In the genomic region with DNA sequence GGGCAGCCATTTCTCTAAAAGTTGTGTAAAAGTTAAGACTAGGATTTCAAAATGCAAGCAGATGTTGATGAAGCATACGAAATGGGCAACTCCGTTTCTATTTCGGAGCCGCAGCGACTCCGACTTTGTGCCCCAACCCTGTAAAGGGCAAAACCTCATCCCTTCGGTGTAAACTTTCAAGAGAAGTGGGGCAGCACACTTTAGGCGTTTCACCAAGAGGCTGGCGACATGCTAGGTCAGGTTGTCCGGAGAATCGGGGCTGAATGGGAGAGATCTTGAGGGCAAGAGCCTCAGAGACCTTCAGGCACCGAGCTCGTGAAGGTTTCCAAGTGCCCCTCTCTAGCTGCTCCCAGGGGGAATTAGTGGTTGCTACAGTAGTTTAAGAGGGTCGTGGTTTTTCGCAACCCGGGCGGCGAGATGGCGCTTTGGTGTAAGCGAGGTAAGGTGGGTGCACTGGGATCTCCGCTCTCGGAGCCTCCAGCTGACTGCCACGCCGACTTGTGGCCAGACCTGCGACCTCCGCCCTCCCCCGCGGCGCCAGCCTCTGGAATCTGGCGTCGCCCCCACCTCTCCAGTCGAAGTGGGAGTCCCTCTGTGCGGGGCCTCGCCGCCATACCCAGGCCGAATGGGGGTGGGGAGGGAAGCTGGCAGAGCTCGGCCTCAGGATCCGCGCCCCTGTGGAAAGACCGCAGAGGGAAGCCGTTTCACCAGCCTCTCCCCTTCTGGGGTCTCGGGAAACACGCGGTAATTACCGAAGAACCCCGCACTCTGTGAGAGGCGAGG, we compare ENCODE assay signal across 1 cellular context.
TF ChIP-seq lines count a peak whose summit lies in the region.

No MANE protein-coding gene starts in this region.

TF ChIP-seq in HepG2, 621 proteins besides CTCF, POLR2A, EP300 and RAD21 (continued from another document and continues in another):
- TF ChIP-seq, protein P1, sequence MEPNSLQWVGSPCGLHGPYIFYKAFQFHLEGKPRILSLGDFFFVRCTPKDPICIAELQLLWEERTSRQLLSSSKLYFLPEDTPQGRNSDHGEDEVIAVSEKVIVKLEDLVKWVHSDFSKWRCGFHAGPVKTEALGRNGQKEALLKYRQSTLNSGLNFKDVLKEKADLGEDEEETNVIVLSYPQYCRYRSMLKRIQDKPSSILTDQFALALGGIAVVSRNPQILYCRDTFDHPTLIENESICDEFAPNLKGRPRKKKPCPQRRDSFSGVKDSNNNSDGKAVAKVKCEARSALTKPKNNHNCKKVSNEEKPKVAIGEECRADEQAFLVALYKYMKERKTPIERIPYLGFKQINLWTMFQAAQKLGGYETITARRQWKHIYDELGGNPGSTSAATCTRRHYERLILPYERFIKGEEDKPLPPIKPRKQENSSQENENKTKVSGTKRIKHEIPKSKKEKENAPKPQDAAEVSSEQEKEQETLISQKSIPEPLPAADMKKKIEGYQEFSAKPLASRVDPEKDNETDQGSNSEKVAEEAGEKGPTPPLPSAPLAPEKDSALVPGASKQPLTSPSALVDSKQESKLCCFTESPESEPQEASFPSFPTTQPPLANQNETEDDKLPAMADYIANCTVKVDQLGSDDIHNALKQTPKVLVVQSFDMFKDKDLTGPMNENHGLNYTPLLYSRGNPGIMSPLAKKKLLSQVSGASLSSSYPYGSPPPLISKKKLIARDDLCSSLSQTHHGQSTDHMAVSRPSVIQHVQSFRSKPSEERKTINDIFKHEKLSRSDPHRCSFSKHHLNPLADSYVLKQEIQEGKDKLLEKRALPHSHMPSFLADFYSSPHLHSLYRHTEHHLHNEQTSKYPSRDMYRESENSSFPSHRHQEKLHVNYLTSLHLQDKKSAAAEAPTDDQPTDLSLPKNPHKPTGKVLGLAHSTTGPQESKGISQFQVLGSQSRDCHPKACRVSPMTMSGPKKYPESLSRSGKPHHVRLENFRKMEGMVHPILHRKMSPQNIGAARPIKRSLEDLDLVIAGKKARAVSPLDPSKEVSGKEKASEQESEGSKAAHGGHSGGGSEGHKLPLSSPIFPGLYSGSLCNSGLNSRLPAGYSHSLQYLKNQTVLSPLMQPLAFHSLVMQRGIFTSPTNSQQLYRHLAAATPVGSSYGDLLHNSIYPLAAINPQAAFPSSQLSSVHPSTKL (CRISPR knock-in tag; IDR thresholded peaks at IDR 0.05): peak; percentile 27
- no peak for TF ChIP-seq ADNP (CRISPR knock-in tag; IDR thresholded peaks at IDR 0.05)
- TF ChIP-seq HNRNPLL (IDR thresholded peaks at IDR 0.05; ENCODE audit: low read depth, low read length, poor library complexity, severe bottlenecking): no peak
- no peak for TF ChIP-seq THAP11 (CRISPR knock-in tag; IDR thresholded peaks at IDR 0.05)
- TF ChIP-seq SNAPC2 (CRISPR knock-in tag; IDR thresholded peaks at IDR 0.05): no peak
- TF ChIP-seq EED (CRISPR knock-in tag; IDR thresholded peaks at IDR 0.05): peak; percentile 67; the same call in 1 of the 2 replicates
- TF ChIP-seq AGO1 (IDR thresholded peaks at IDR 0.05; ENCODE audit: low read depth, low read length, poor library complexity, severe bottlenecking): no peak
- TF ChIP-seq, protein P2, sequence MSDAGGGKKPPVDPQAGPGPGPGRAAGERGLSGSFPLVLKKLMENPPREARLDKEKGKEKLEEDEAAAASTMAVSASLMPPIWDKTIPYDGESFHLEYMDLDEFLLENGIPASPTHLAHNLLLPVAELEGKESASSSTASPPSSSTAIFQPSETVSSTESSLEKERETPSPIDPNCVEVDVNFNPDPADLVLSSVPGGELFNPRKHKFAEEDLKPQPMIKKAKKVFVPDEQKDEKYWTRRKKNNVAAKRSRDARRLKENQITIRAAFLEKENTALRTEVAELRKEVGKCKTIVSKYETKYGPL (CRISPR knock-in tag; IDR thresholded peaks at IDR 0.05): peak; percentile 74; the same call in 1 of the 2 replicates
- TF ChIP-seq, protein P3, sequence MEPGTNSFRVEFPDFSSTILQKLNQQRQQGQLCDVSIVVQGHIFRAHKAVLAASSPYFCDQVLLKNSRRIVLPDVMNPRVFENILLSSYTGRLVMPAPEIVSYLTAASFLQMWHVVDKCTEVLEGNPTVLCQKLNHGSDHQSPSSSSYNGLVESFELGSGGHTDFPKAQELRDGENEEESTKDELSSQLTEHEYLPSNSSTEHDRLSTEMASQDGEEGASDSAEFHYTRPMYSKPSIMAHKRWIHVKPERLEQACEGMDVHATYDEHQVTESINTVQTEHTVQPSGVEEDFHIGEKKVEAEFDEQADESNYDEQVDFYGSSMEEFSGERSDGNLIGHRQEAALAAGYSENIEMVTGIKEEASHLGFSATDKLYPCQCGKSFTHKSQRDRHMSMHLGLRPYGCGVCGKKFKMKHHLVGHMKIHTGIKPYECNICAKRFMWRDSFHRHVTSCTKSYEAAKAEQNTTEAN (CRISPR knock-in tag; conservative IDR thresholded peaks at IDR 0.05): peak; percentile 86
- TF ChIP-seq HES4 (CRISPR knock-in tag; IDR thresholded peaks at IDR 0.05; ENCODE audit: borderline replicate concordance): no peak; the same call in 1 of the 2 replicates
- no peak for TF ChIP-seq ZNF607 (CRISPR knock-in tag; IDR thresholded peaks at IDR 0.05; ENCODE audit: borderline replicate concordance)
- TF ChIP-seq, protein P4, sequence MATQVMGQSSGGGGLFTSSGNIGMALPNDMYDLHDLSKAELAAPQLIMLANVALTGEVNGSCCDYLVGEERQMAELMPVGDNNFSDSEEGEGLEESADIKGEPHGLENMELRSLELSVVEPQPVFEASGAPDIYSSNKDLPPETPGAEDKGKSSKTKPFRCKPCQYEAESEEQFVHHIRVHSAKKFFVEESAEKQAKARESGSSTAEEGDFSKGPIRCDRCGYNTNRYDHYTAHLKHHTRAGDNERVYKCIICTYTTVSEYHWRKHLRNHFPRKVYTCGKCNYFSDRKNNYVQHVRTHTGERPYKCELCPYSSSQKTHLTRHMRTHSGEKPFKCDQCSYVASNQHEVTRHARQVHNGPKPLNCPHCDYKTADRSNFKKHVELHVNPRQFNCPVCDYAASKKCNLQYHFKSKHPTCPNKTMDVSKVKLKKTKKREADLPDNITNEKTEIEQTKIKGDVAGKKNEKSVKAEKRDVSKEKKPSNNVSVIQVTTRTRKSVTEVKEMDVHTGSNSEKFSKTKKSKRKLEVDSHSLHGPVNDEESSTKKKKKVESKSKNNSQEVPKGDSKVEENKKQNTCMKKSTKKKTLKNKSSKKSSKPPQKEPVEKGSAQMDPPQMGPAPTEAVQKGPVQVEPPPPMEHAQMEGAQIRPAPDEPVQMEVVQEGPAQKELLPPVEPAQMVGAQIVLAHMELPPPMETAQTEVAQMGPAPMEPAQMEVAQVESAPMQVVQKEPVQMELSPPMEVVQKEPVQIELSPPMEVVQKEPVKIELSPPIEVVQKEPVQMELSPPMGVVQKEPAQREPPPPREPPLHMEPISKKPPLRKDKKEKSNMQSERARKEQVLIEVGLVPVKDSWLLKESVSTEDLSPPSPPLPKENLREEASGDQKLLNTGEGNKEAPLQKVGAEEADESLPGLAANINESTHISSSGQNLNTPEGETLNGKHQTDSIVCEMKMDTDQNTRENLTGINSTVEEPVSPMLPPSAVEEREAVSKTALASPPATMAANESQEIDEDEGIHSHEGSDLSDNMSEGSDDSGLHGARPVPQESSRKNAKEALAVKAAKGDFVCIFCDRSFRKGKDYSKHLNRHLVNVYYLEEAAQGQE (IDR thresholded peaks at IDR 0.05; ENCODE audit: borderline replicate concordance in 1 of 2, low read depth in 1 of 2, low read length in 2 of 2): peak in 1 of 2 experiments; percentile 62; a peak in 1 of 4 replicates
- no peak for TF ChIP-seq ZNF615 (CRISPR knock-in tag; IDR thresholded peaks at IDR 0.05; ENCODE audit: borderline replicate concordance)
- no peak for TF ChIP-seq PTBP1 (IDR thresholded peaks at IDR 0.05; ENCODE audit: low read depth, low read length, poor library complexity, severe bottlenecking)
- no peak for TF ChIP-seq SP1 (IDR thresholded peaks at IDR 0.05)
- no peak for TF ChIP-seq SP1 (CRISPR knock-in tag; IDR thresholded peaks at IDR 0.05)
- TF ChIP-seq, protein P5, sequence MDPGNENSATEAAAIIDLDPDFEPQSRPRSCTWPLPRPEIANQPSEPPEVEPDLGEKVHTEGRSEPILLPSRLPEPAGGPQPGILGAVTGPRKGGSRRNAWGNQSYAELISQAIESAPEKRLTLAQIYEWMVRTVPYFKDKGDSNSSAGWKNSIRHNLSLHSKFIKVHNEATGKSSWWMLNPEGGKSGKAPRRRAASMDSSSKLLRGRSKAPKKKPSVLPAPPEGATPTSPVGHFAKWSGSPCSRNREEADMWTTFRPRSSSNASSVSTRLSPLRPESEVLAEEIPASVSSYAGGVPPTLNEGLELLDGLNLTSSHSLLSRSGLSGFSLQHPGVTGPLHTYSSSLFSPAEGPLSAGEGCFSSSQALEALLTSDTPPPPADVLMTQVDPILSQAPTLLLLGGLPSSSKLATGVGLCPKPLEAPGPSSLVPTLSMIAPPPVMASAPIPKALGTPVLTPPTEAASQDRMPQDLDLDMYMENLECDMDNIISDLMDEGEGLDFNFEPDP (CRISPR knock-in tag; conservative IDR thresholded peaks at IDR 0.05): no peak
- TF ChIP-seq ZNF367 (CRISPR knock-in tag; IDR thresholded peaks at IDR 0.05; ENCODE audit: borderline replicate concordance): peak; percentile 88; the same call in 1 of the 2 replicates
- no peak for TF ChIP-seq NR3C1 (CRISPR knock-in tag; IDR thresholded peaks at IDR 0.05)
- TF ChIP-seq, protein P6, sequence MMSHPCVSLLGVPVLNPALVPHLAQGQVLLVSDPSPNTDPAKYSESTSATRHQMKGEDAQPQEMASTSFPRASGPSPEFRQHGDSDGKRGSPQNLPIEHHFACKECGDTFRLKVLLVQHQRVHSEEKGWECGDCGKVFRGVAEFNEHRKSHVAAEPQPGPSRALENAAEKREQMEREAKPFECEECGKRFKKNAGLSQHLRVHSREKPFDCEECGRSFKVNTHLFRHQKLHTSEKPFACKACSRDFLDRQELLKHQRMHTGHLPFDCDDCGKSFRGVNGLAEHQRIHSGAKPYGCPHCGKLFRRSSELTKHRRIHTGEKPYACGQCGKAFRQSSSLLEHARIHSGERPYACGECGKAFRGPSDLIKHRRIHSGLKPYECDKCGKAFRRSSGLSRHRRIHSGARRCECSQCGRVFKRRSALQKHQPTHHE (CRISPR knock-in tag; IDR thresholded peaks at IDR 0.05; ENCODE audit: borderline replicate concordance): 0 out of 2 replicates have a peak, but pooled peaks have one; percentile 67
- TF ChIP-seq CBX5 (CRISPR knock-in tag; IDR thresholded peaks at IDR 0.05; ENCODE audit: borderline replicate concordance): 0 out of 2 replicates have a peak, but pooled peaks have one; percentile 6
- no peak for TF ChIP-seq SP2 (CRISPR knock-in tag; IDR thresholded peaks at IDR 0.05)
- peak; percentile 83; the same call in 1 of the 2 replicates for TF ChIP-seq ZNF788 (CRISPR knock-in tag; IDR thresholded peaks at IDR 0.05; ENCODE audit: borderline replicate concordance)
- TF ChIP-seq, protein P7, sequence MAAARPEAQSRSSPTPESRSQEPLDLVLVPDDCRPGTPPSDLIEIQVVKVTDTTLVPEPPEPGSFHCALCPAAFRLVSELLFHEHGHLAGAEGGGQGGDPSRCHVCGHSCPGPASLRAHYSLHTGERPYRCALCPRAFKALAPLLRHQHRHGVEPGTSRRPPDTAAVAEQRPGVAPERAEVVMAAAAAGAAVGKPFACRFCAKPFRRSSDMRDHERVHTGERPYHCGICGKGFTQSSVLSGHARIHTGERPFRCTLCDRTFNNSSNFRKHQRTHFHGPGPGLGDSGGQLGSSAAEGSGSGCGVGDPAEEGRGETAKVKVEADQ (CRISPR knock-in tag; IDR thresholded peaks at IDR 0.05; ENCODE audit: borderline replicate concordance): peak; percentile 11; the same call in 1 of the 2 replicates
- no peak for TF ChIP-seq NPAS2 (CRISPR knock-in tag; IDR thresholded peaks at IDR 0.05; ENCODE audit: borderline replicate concordance)
- no peak for TF ChIP-seq SOX13 (IDR thresholded peaks at IDR 0.05)
- peak; percentile 41 to 48; a peak in 1 of 4 replicates for TF ChIP-seq SOX13 (CRISPR knock-in tag; conservative IDR thresholded peaks at IDR 0.05 in 1 of 2, IDR thresholded peaks at IDR 0.05 in 1 of 2)
- 0 out of 2 replicates have a peak, but pooled peaks have one; percentile 79 for TF ChIP-seq ZNF317 (CRISPR knock-in tag; IDR thresholded peaks at IDR 0.05)
- TF ChIP-seq, protein P8, sequence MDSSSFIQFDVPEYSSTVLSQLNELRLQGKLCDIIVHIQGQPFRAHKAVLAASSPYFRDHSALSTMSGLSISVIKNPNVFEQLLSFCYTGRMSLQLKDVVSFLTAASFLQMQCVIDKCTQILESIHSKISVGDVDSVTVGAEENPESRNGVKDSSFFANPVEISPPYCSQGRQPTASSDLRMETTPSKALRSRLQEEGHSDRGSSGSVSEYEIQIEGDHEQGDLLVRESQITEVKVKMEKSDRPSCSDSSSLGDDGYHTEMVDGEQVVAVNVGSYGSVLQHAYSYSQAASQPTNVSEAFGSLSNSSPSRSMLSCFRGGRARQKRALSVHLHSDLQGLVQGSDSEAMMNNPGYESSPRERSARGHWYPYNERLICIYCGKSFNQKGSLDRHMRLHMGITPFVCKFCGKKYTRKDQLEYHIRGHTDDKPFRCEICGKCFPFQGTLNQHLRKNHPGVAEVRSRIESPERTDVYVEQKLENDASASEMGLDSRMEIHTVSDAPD (CRISPR knock-in tag; IDR thresholded peaks at IDR 0.05): no peak
- TF ChIP-seq SCMH1 (CRISPR knock-in tag; IDR thresholded peaks at IDR 0.05; ENCODE audit: borderline replicate concordance): no peak
- peak; percentile 43 for TF ChIP-seq ZBTB3 (CRISPR knock-in tag; IDR thresholded peaks at IDR 0.05; ENCODE audit: borderline replicate concordance, low read depth)
- TF ChIP-seq ZBTB42 (CRISPR knock-in tag; IDR thresholded peaks at IDR 0.05): no peak; the same call in 1 of the 2 replicates
- peak; percentile 95 for TF ChIP-seq ZMAT3 (CRISPR knock-in tag; conservative IDR thresholded peaks at IDR 0.05)
- TF ChIP-seq SMAD9 (CRISPR knock-in tag; IDR thresholded peaks at IDR 0.05): peak; percentile 48; the same call in 1 of the 2 replicates
- 0 out of 2 replicates have a peak, but pooled peaks have one; percentile 10 for TF ChIP-seq PITX1 (CRISPR knock-in tag; IDR thresholded peaks at IDR 0.05)
- peak; percentile 85; the same call in 1 of the 2 replicates for TF ChIP-seq ZNF556 (CRISPR knock-in tag; IDR thresholded peaks at IDR 0.05; ENCODE audit: borderline replicate concordance)
- TF ChIP-seq TMF1 (CRISPR knock-in tag; IDR thresholded peaks at IDR 0.05; ENCODE audit: low read depth): no peak
- no peak for TF ChIP-seq ZNF33B (CRISPR knock-in tag; IDR thresholded peaks at IDR 0.05)
- no peak for TF ChIP-seq MZF1 (CRISPR knock-in tag; IDR thresholded peaks at IDR 0.05; ENCODE audit: borderline replicate concordance)
- TF ChIP-seq XBP1 (CRISPR knock-in tag; IDR thresholded peaks at IDR 0.05): peak; percentile 93
- TF ChIP-seq, protein P9, sequence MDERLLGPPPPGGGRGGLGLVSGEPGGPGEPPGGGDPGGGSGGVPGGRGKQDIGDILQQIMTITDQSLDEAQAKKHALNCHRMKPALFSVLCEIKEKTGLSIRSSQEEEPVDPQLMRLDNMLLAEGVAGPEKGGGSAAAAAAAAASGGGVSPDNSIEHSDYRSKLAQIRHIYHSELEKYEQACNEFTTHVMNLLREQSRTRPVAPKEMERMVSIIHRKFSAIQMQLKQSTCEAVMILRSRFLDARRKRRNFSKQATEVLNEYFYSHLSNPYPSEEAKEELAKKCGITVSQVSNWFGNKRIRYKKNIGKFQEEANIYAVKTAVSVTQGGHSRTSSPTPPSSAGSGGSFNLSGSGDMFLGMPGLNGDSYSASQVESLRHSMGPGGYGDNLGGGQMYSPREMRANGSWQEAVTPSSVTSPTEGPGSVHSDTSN (CRISPR knock-in tag; IDR thresholded peaks at IDR 0.05): no peak
- TF ChIP-seq RAD51 (IDR thresholded peaks at IDR 0.05; ENCODE audit: borderline replicate concordance): no peak
- 0 out of 2 replicates have a peak, but pooled peaks have one; percentile 17 for TF ChIP-seq ZNF331 (CRISPR knock-in tag; IDR thresholded peaks at IDR 0.05)
- 0 out of 2 replicates have a peak, but pooled peaks have one; percentile 62 for TF ChIP-seq CHCHD3 (CRISPR knock-in tag; IDR thresholded peaks at IDR 0.05)
- TF ChIP-seq HDAC1 (CRISPR knock-in tag; IDR thresholded peaks at IDR 0.05): peak; percentile 83
- no peak for TF ChIP-seq ZNF350 (CRISPR knock-in tag; IDR thresholded peaks at IDR 0.05; ENCODE audit: borderline replicate concordance, low read depth)
- peak; percentile 70; the same call in 1 of the 2 replicates for TF ChIP-seq MED13 (CRISPR knock-in tag; IDR thresholded peaks at IDR 0.05)
